Comparison of ENCODE assay signal across 20 cellular contexts in genomic region chr3:13123765-13124164, GRCh38.
"Had no signal": no experiment of that assay in that cellular context is flagged by ENCODE, and none has a peak within 500 bp of the region (broad histone marks: within the 10 kb centered on the region; RNA-seq: fewer than 3 reads in every experiment).

No MANE protein-coding gene starts in this region.

- H3K36me3 ChIP-seq: adrenal gland, SJCRH30 had no signal

- H3K4me1 ChIP-seq: adrenal gland, SJCRH30 had no signal

- DNase-seq: activated CD4-positive, alpha-beta memory T cell treated with anti-CD3 and anti-CD28 coated beads, Interleukin-2, amount 10 ng/mL, durations not matched to agents 7 days and 5 days; activated CD4-positive, alpha-beta T cell treated with anti-CD3 and anti-CD28 coated beads, Interleukin-2, amount 50 U/mL, for 1 hour; activated naive CD4-positive, alpha-beta T cell treated with anti-CD3 and anti-CD28 coated beads, Interleukin-2, amount 50 U/mL, for 16 hours; activated T-cell treated with anti-CD3 and anti-CD28 coated beads for 4 hours; activated T-cell treated with anti-CD3 and anti-CD28 coated beads, Interleukin-2, amount 50 U/mL, for 48 hours; anterior cingulate cortex; cerebellar nuclear complex; IMR-90; KG1; NCI-H1048; NCI-H2029 treated with DMSO at 0.1 percent for 48 hours; NCI-H345; NCI-H510A; NCI-H526 treated with DMSO at 0.1 percent for 48 hours; PC-9; SK-N-SH had no signal

- H2AFZ ChIP-seq: PC-9 had no signal

- H3K9me3 ChIP-seq: adrenal gland, SJCRH30, SK-N-SH had no signal

- ATAC-seq: activated CD4-positive, CD25-positive, alpha-beta regulatory T cell treated with anti-CD3 and anti-CD28 coated beads, Interleukin-2, amount 50 U/mL, for 24 hours; activated T-helper 17 cell treated with anti-CD3 and anti-CD28 coated beads, Interleukin-2, amount 50 U/mL, for 72 hours had no signal

- H3K9ac ChIP-seq: SK-N-SH had no signal

- H3K27ac ChIP-seq: adrenal gland, PC-9, SJCRH30 had no signal

- H3K27me3 ChIP-seq: adrenal gland had no signal

- H3K4me3 ChIP-seq: adrenal gland, PC-9, SJCRH30 had no signal

- H3K4me2 ChIP-seq: PC-9, SK-N-SH had no signal
